Comparison of ENCODE assay signal across 14 cellular contexts in genomic region chr5:116815081-116815480, GRCh38.
"Had no signal": no experiment of that assay in that cellular context is flagged by ENCODE, and none has a peak within 500 bp of the region (broad histone marks: within the 10 kb centered on the region; RNA-seq: fewer than 3 reads in every experiment).

No MANE protein-coding gene starts in this region.

- H3K36me3 ChIP-seq: cardiac muscle cell, left lung, tibial artery had no signal

- H3K27ac Mint-ChIP-seq: activated CD4-positive, alpha-beta memory T cell treated with anti-CD3 and anti-CD28 coated beads, Interleukin-2, amount 10 ng/mL, durations not matched to agents 7 days and 5 days; activated naive CD4-positive, alpha-beta T cell treated with anti-CD3 and anti-CD28 coated beads, Interleukin-2, amount 10 ng/mL, durations not matched to agents 7 days and 5 days; activated T-cell treated with anti-CD3 and anti-CD28 coated beads, Interleukin-2, amount 50 U/mL, for 24 hours; natural killer cell; stimulated activated memory B cell treated with anti-CD40 and anti-IgM and Interleukin-4, amounts not matched to agents 10 μg/mL and 1 μg/mL and 100 μg/mL, for 72 hours; T-helper 17 cell had no signal

- H2AFZ ChIP-seq: hepatocyte had no signal

- ATAC-seq: esophagus mucosa; left lung; natural killer cell; psoas muscle; stimulated activated memory B cell treated with anti-CD40 and anti-IgM and Interleukin-4, amounts not matched to agents 10 μg/mL and 1 μg/mL and 100 μg/mL, for 72 hours; T-helper 17 cell had no signal

- H3K27me3 Mint-ChIP-seq: activated CD4-positive, alpha-beta memory T cell treated with anti-CD3 and anti-CD28 coated beads, Interleukin-2, amount 10 ng/mL, durations not matched to agents 7 days and 5 days; activated naive CD4-positive, alpha-beta T cell treated with anti-CD3 and anti-CD28 coated beads, Interleukin-2, amount 10 ng/mL, durations not matched to agents 7 days and 5 days; activated T-cell treated with anti-CD3 and anti-CD28 coated beads, Interleukin-2, amount 50 U/mL, for 24 hours; stimulated activated memory B cell treated with anti-CD40 and anti-IgM and Interleukin-4, amounts not matched to agents 10 μg/mL and 1 μg/mL and 100 μg/mL, for 72 hours had no signal

- H3K27me3 ChIP-seq: cardiac muscle cell, hepatocyte, left lung, tibial artery had no signal

- H3K4me3 ChIP-seq: cardiac muscle cell, hepatocyte, left lung, psoas muscle, tibial artery had no signal

- H3K4me3 Mint-ChIP-seq: activated CD4-positive, alpha-beta memory T cell treated with anti-CD3 and anti-CD28 coated beads, Interleukin-2, amount 10 ng/mL, durations not matched to agents 7 days and 5 days; activated naive CD4-positive, alpha-beta T cell treated with anti-CD3 and anti-CD28 coated beads, Interleukin-2, amount 10 ng/mL, durations not matched to agents 7 days and 5 days; activated T-cell treated with anti-CD3 and anti-CD28 coated beads, Interleukin-2, amount 50 U/mL, for 24 hours; natural killer cell; stimulated activated memory B cell treated with anti-CD40 and anti-IgM and Interleukin-4, amounts not matched to agents 10 μg/mL and 1 μg/mL and 100 μg/mL, for 72 hours; T-helper 17 cell had no signal

- H3K4me2 ChIP-seq: hepatocyte had no signal

- H3K4me1 Mint-ChIP-seq: activated CD4-positive, alpha-beta memory T cell treated with anti-CD3 and anti-CD28 coated beads, Interleukin-2, amount 10 ng/mL, durations not matched to agents 7 days and 5 days; activated naive CD4-positive, alpha-beta T cell treated with anti-CD3 and anti-CD28 coated beads, Interleukin-2, amount 10 ng/mL, durations not matched to agents 7 days and 5 days; natural killer cell; stimulated activated memory B cell treated with anti-CD40 and anti-IgM and Interleukin-4, amounts not matched to agents 10 μg/mL and 1 μg/mL and 100 μg/mL, for 72 hours; T-helper 17 cell had no signal

- H3K9me3 ChIP-seq: left lung, psoas muscle, tibial artery had no signal

- H3K79me2 ChIP-seq: hepatocyte had no signal

- H3K36me3 Mint-ChIP-seq: activated naive CD4-positive, alpha-beta T cell treated with anti-CD3 and anti-CD28 coated beads, Interleukin-2, amount 10 ng/mL, durations not matched to agents 7 days and 5 days; natural killer cell; stimulated activated memory B cell treated with anti-CD40 and anti-IgM and Interleukin-4, amounts not matched to agents 10 μg/mL and 1 μg/mL and 100 μg/mL, for 72 hours had no signal

- DNase-seq: activated CD4-positive, alpha-beta memory T cell treated with anti-CD3 and anti-CD28 coated beads, Interleukin-2, amount 10 ng/mL, durations not matched to agents 7 days and 5 days; activated CD4-positive, alpha-beta T cell treated with anti-CD3 and anti-CD28 coated beads for 4 hours; activated naive CD4-positive, alpha-beta T cell treated with anti-CD3 and anti-CD28 coated beads, Interleukin-2, amount 10 ng/mL, durations not matched to agents 7 days and 5 days; activated T-cell treated with anti-CD3 and anti-CD28 coated beads, Interleukin-2, amount 50 U/mL, for 24 hours; kidney; left lung; natural killer cell; psoas muscle; T-helper 17 cell; tibial artery had no signal

- H3K27ac ChIP-seq: cardiac muscle cell, hepatocyte, left lung, psoas muscle, tibial artery had no signal

- H3K9me3 Mint-ChIP-seq: activated CD4-positive, alpha-beta memory T cell treated with anti-CD3 and anti-CD28 coated beads, Interleukin-2, amount 10 ng/mL, durations not matched to agents 7 days and 5 days; activated naive CD4-positive, alpha-beta T cell treated with anti-CD3 and anti-CD28 coated beads, Interleukin-2, amount 10 ng/mL, durations not matched to agents 7 days and 5 days; activated T-cell treated with anti-CD3 and anti-CD28 coated beads, Interleukin-2, amount 50 U/mL, for 24 hours; stimulated activated memory B cell treated with anti-CD40 and anti-IgM and Interleukin-4, amounts not matched to agents 10 μg/mL and 1 μg/mL and 100 μg/mL, for 72 hours had no signal

- H3K4me1 ChIP-seq: left lung, psoas muscle, tibial artery had no signal
